21 cellular contexts compared by ENCODE assay signal in genomic region chr1:20381045-20381641, GRCh38.
A peak's percentile ranks its signal among the peaks of the same experiment; 100 is the strongest.
DNase-seq lines count a peak whose midpoint lies in the region; ATAC-seq, FAIRE-seq and TF ChIP-seq lines count a peak whose summit lies in the region.
"Had no signal": no experiment of that assay in that cellular context is flagged by ENCODE, and none has a peak within 500 bp of the region (broad histone marks: within the 10 kb centered on the region; RNA-seq: fewer than 3 reads in every experiment).

No MANE protein-coding gene starts in this region.

- H3K27me3 Mint-ChIP-seq in HFFc6 (ENCODE audit: insufficient read depth), result peaks cover 27% of the 10 kb centered on the region
- peaks cover 36% of the 10 kb centered on the region for H3K27me3 Mint-ChIP-seq in activated T-cell treated with anti-CD3 and anti-CD28 coated beads, Interleukin-2, amount 50 U/mL, for 4 hours (ENCODE audit: low read depth)

- H3K4me3 ChIP-seq in GM12878, result no peak overlapping the region
- no peak overlapping the region for H3K4me3 ChIP-seq in sigmoid colon
- H3K4me3 ChIP-seq in esophagus muscularis mucosa, result no peak overlapping the region
- H3K4me3 ChIP-seq: gastroesophageal sphincter, stomach, transverse colon had no signal

- no peaks in the 10 kb centered on the region; the same call in 2 of the 3 replicates for H3K9me3 ChIP-seq in GM12878 (replicated peaks; ENCODE audit: control insufficient read depth, insufficient read depth, low read length)
- no peaks in the 10 kb centered on the region for H3K9me3 ChIP-seq in sigmoid colon
- H3K9me3 ChIP-seq in esophagus muscularis mucosa, result no peaks in the 10 kb centered on the region
- H3K9me3 ChIP-seq: gastroesophageal sphincter, stomach, transverse colon had no signal

- peaks cover 26% of the 10 kb centered on the region for H3K4me1 Mint-ChIP-seq in HFFc6 (ENCODE audit: low read depth)
- no peaks in the 10 kb centered on the region for H3K4me1 Mint-ChIP-seq in activated T-cell treated with anti-CD3 and anti-CD28 coated beads, Interleukin-2, amount 50 U/mL, for 4 hours (ENCODE audit: low read depth)

- H3K9me3 Mint-ChIP-seq in HFFc6, result no peaks in the 10 kb centered on the region
- no peaks in the 10 kb centered on the region for H3K9me3 Mint-ChIP-seq in activated T-cell treated with anti-CD3 and anti-CD28 coated beads, Interleukin-2, amount 50 U/mL, for 4 hours
- H3K9me3 Mint-ChIP-seq: activated naive CD8-positive, alpha-beta T cell treated with anti-CD3 and anti-CD28 coated beads for 36 hours; activated T-helper 2 cell treated with anti-CD3 and anti-CD28 coated beads, Interferon-gamma antibody, Interleukin-2, Interleukin-4, amounts not matched to agents 10 μg/mL and 5 μg/mL and 100 μg/mL, durations not matched to agents 14 hours and 24 hours and 36 hours had no signal

- H3K27ac ChIP-seq in GM12878 (ENCODE audit: control insufficient read depth, insufficient read depth) (no peak overlapping the region; the same call in 1 of the 2 replicates), sigmoid colon (no peak overlapping the region), esophagus muscularis mucosa (replicated peaks in 1 of 4) (no peak overlapping the region)
- H3K27ac ChIP-seq: gastroesophageal sphincter, stomach, transverse colon had no signal

- no peaks in the 10 kb centered on the region for H3K36me3 Mint-ChIP-seq in HFFc6 (ENCODE audit: low read depth)
- H3K36me3 Mint-ChIP-seq in activated T-cell treated with anti-CD3 and anti-CD28 coated beads, Interleukin-2, amount 50 U/mL, for 4 hours (ENCODE audit: insufficient read depth), result no peaks in the 10 kb centered on the region
- H3K36me3 Mint-ChIP-seq: activated naive CD8-positive, alpha-beta T cell treated with anti-CD3 and anti-CD28 coated beads for 36 hours had no signal

- no peak overlapping the region for H3K4me2 ChIP-seq in GM12878 (ENCODE audit: control insufficient read depth, insufficient read depth)

- POLR2A ChIA-PET in GM12878 (lab: Charles Lee), result no interaction called here

- DNase-seq in HFFc6, result no peak
- peak; percentile 57 for DNase-seq in NOMO-1 treated with DMSO at 0.1 percent for 48 hours (lab: John Stamatoyannopoulos, UW; ENCODE audit: unreplicated experiment)
- no peak for DNase-seq in GM12878 (ENCODE audit: low read depth, low spot score)
- DNase-seq in sigmoid colon, result peak; percentile 6
- DNase-seq in esophagus muscularis mucosa (ENCODE audit: extremely low spot score), result no peak
- no peak for DNase-seq in activated T-cell treated with anti-CD3 and anti-CD28 coated beads, Interleukin-2, amount 50 U/mL, for 4 hours
- no peak for DNase-seq in activated naive CD4-positive, alpha-beta T cell treated with anti-CD3 and anti-CD28 coated beads, Interleukin-2, amount 50 U/mL, for 16 hours
- DNase-seq: activated naive CD8-positive, alpha-beta T cell treated with anti-CD3 and anti-CD28 coated beads for 36 hours; AML-193; DND-41; effector CD4-positive, alpha-beta T cell; NCI-H1436 treated with DMSO at 0.1 percent for 48 hours; NCI-H510A treated with DMSO at 0.1 percent for 48 hours; occipital lobe; retina; SHP77; stimulated activated CD4-positive, alpha-beta T cell treated with anti-CD3 and anti-CD28 coated beads, Interleukin-12 subunit alpha, Interleukin-12 subunit beta, amount 100 ng/mL, for 4 hours; stomach; transverse colon had no signal

- TF ChIP-seq RAD21 in GM12878 (IDR thresholded peaks at IDR 0.05; ENCODE audit: insufficient read depth, low read depth, low read length), result no peak

- CTCF ChIA-PET in GM12878 (lab: Yijun Ruan, JAX), result interaction anchor here (1.1 to 1.2 kb wide), 3 partner anchors 50 to 168 kb away, joined by 3 to 5 read pairs (median 4); no protein-coding TSS in a partner anchor

- peaks cover 4% of the 10 kb centered on the region; the same call in 1 of the 2 replicates for H3K4me1 ChIP-seq in GM12878 (ENCODE audit: control insufficient read depth, insufficient read depth, low read length)
- H3K4me1 ChIP-seq in sigmoid colon, result no peaks in the 10 kb centered on the region
- no peaks in the 10 kb centered on the region for H3K4me1 ChIP-seq in esophagus muscularis mucosa
- H3K4me1 ChIP-seq: gastroesophageal sphincter, stomach, transverse colon had no signal

- BruUV-seq in GM12878 (replicated peaks; lab: Mats Ljungman, UMichigan), result no TSS peak

- H3K36me3 ChIP-seq in GM12878 (ENCODE audit: control insufficient read depth in 2 of 2, insufficient read depth in 2 of 2, low read length in 1 of 2) (no peaks in the 10 kb centered on the region), sigmoid colon (no peaks in the 10 kb centered on the region), esophagus muscularis mucosa (no peaks in the 10 kb centered on the region)
- H3K36me3 ChIP-seq: gastroesophageal sphincter, stomach, transverse colon had no signal

- H2AFZ ChIP-seq in GM12878 (ENCODE audit: control insufficient read depth, low read depth, low read length), result no peak overlapping the region

- RAD21 ChIA-PET in GM12878 (lab: Charles Lee; ENCODE audit: unreplicated experiment), result no interaction called here

- TF ChIP-seq POLR2A in GM12878 (IDR thresholded peaks at IDR 0.05; ENCODE audit: low read depth, low read length) (no peak), sigmoid colon (IDR thresholded peaks at IDR 0.05) (no peak), esophagus muscularis mucosa (IDR thresholded peaks at IDR 0.05; ENCODE audit: low read depth) (no peak)

- SMC1A ChIA-PET in GM12878 (lab: Charles Lee; ENCODE audit: uncharacterized antibody, unreplicated experiment), result no interaction called here

- peak; percentile 84 for FAIRE-seq in GM12878 (lab: Jason Lieb, UNC)

- 0 out of 2 replicates have a peak overlapping the region, but pooled peaks have one; percentile 16 for H3K4me3 Mint-ChIP-seq in HFFc6
- H3K4me3 Mint-ChIP-seq in activated T-cell treated with anti-CD3 and anti-CD28 coated beads, Interleukin-2, amount 50 U/mL, for 4 hours, result no peak overlapping the region
- H3K4me3 Mint-ChIP-seq: activated naive CD8-positive, alpha-beta T cell treated with anti-CD3 and anti-CD28 coated beads for 36 hours had no signal

- H3K27me3 ChIP-seq in GM12878 (replicated peaks in 1 of 2; ENCODE audit: control insufficient read depth in 2 of 2, insufficient read depth in 2 of 2, low read length in 1 of 2) (peaks cover 2 to 3% of the 10 kb centered on the region in 2 experiments; a peak in 2 of 4 replicates), sigmoid colon (peaks cover 4 to 28% (median 18%) of the 10 kb centered on the region in 3 donors), esophagus muscularis mucosa (peaks cover 0 to 79% (median 4%) of the 10 kb centered on the region in 4 donors)

- TF ChIP-seq EP300 in GM12878 (IDR thresholded peaks at IDR 0.05; ENCODE audit: borderline replicate concordance in 1 of 2, control insufficient read depth in 1 of 2, low read depth in 2 of 2, low read length in 2 of 2) (no peak), sigmoid colon (IDR thresholded peaks at IDR 0.05) (no peak), esophagus muscularis mucosa (IDR thresholded peaks at IDR 0.05) (no peak)

- 29% methylated on average over 3 of the region's 5 CpGs for WGBS in GM12878 (ENCODE audit: insufficient coverage, insufficient replicate concordance, low lambda C conversion rate, missing lambda C conversion rate)
- WGBS in sigmoid colon, 2 donors, result 83 to 95% methylated on average over 5 of the region's 5 CpGs
- WGBS in esophagus muscularis mucosa, result 100% methylated on average over 5 of the region's 5 CpGs

- H3K79me2 ChIP-seq in GM12878 (ENCODE audit: control insufficient read depth, insufficient read depth, low read length), result no peaks in the 10 kb centered on the region

- no peaks in the 10 kb centered on the region for H4K20me1 ChIP-seq in GM12878 (ENCODE audit: control insufficient read depth, insufficient read depth)

- in situ Hi-C loops in GM12878 (cut with MboI), result no loop called here

- no peak overlapping the region for H3K9ac ChIP-seq in GM12878 (ENCODE audit: control insufficient read depth, insufficient read depth, low read length)

- ATAC-seq in GM12878, result peak; percentile 47; the same call in 2 of the 3 replicates
- ATAC-seq in activated T-cell treated with anti-CD3 and anti-CD28 coated beads, Interleukin-2, amount 50 U/mL, for 4 hours, result no peak
- ATAC-seq: gastroesophageal sphincter had no signal

- H3K27ac Mint-ChIP-seq in HFFc6, result peak overlapping the region; percentile 36; the same call in 1 of the 2 replicates
- H3K27ac Mint-ChIP-seq: activated naive CD8-positive, alpha-beta T cell treated with anti-CD3 and anti-CD28 coated beads for 36 hours; activated T-helper 2 cell treated with anti-CD3 and anti-CD28 coated beads, Interferon-gamma antibody, Interleukin-2, Interleukin-4, amounts not matched to agents 10 μg/mL and 5 μg/mL and 100 μg/mL, durations not matched to agents 14 hours and 24 hours and 36 hours had no signal

- intact Hi-C loops in GM12878 (cut with micrococcal nuclease; ENCODE audit: unreplicated experiment) (no loop called here), sigmoid colon (cut with DNase I) (no loop called here), esophagus muscularis mucosa (cut with DNase I) (no loop called here)

- TF ChIP-seq CTCF in HFFc6 (IDR thresholded peaks at IDR 0.05), result no peak
- TF ChIP-seq CTCF in GM12878 (IDR thresholded peaks at IDR 0.05 in 2 of 3, conservative IDR thresholded peaks at IDR 0.05 in 1 of 3; ENCODE audit: control insufficient read depth in 2 of 3, extremely low read depth in 1 of 3, insufficient read depth in 1 of 3, low read depth in 3 of 3, low read length in 3 of 3), result no peak
- no peak for TF ChIP-seq CTCF in sigmoid colon (IDR thresholded peaks at IDR 0.05)
- no peak for TF ChIP-seq CTCF in esophagus muscularis mucosa (IDR thresholded peaks at IDR 0.05)

TF ChIP-seq in GM12878, 131 proteins besides CTCF, POLR2A, EP300 and RAD21:
- TF ChIP-seq JUND (IDR thresholded peaks at IDR 0.05; ENCODE audit: low read depth, low read length) (no peak), RUNX3 (IDR thresholded peaks at IDR 0.05; ENCODE audit: low read length) (peak; percentile 75), IRF4 (IDR thresholded peaks at IDR 0.05; ENCODE audit: low read depth, low read length) (0 out of 2 replicates have a peak, but pooled peaks have one; percentile 37), POLR2AphosphoS5 (IDR thresholded peaks at IDR 0.05; ENCODE audit: low read length) (no peak), BCL11A (IDR thresholded peaks at IDR 0.05; ENCODE audit: low read depth, low read length) (peak; percentile 30; the same call in 1 of the 2 replicates), CBX3 (IDR thresholded peaks at IDR 0.05; ENCODE audit: borderline replicate concordance, low read depth) (no peak), SPI1 (IDR thresholded peaks at IDR 0.05; ENCODE audit: borderline replicate concordance, insufficient read depth, low read depth, low read length) (peak; percentile 89), YY1 (IDR thresholded peaks at IDR 0.05; ENCODE audit: low read depth, low read length) (peak; percentile 50; the same call in 1 of the 2 replicates)
TF ChIP-seq in GM12878: peak in this region for 5.

Comparison
In these comparisons a context has a peak if more than half of its experiments do, and no peak if none do; other contexts are left out.
1. DNase-seq: peak in NOMO-1 treated with DMSO at 0.1 percent for 48 hours (single experiment) and sigmoid colon (single experiment); none in HFFc6 (single experiment), GM12878 (single experiment), esophagus muscularis mucosa (single experiment), activated T-cell treated with anti-CD3 and anti-CD28 coated beads, Interleukin-2, amount 50 U/mL, for 4 hours (single experiment) and activated naive CD4-positive, alpha-beta T cell treated with anti-CD3 and anti-CD28 coated beads, Interleukin-2, amount 50 U/mL, for 16 hours (single experiment).